Comparison of ENCODE assay signal across 17 cellular contexts in the genomic region with DNA sequence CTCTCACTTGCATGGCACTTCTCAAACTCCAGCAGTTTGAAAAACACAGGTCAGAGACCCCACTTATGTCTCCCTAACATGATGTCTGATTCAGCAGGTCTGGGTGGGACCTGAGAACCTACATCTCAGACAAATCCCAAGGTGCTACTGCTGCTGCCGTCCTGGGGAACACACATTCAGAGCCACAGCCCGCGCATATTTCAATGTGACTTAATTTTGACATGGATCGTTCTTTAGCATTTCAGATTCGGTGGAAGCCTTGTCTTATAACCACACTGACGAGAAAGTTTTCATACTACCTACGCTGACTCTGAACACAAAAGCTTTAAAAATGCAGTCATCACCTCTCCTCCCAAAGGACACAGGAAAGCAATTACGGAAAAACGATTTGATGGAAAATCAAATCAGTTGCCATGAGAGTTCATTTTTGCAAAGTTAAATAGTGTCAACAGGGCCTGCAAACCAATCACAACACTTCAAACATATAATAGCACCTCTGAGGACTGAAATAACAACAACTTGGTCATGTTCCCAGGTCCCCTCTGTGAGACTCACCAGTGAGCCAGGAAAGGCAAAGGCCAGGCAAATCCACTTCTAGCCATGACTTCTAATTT.
A peak's percentile ranks its signal among the peaks of the same experiment; 100 is the strongest.
DNase-seq lines count a peak whose midpoint lies in the region; ATAC-seq and TF ChIP-seq lines count a peak whose summit lies in the region.
"Had no signal": no experiment of that assay in that cellular context is flagged by ENCODE, and none has a peak within 500 bp of the region (broad histone marks: within the 10 kb centered on the region; RNA-seq: fewer than 3 reads in every experiment).

No MANE protein-coding gene starts in this region.

- CTCF ChIA-PET in RWPE1 (lab: Yijun Ruan, JAX): interaction anchor here (0.5 to 0.6 kb wide), 3 partner anchors 36 to 183 kb away, joined by 3 to 5 read pairs (median 3); no protein-coding TSS in a partner anchor

- peaks cover 5% of the 10 kb centered on the region for H3K9me3 Mint-ChIP-seq in nephron progenitor cell
- H3K9me3 Mint-ChIP-seq in progenitor cell of endocrine pancreas (ENCODE audit: low read depth): peaks cover 5% of the 10 kb centered on the region

- peak overlapping the region in 3 of 4 donors; percentile 38 to 62 (median 47) for H3K27ac ChIP-seq in body of pancreas
- H3K27ac ChIP-seq in RWPE1: no peak overlapping the region
- no peak overlapping the region for H3K27ac ChIP-seq in WERI-Rb-1
- H3K27ac ChIP-seq: Peyer's patch had no signal

- H3K27me3 Mint-ChIP-seq in nephron progenitor cell (ENCODE audit: low read depth, poor library complexity) (peaks cover 33% of the 10 kb centered on the region), progenitor cell of endocrine pancreas (no peaks in the 10 kb centered on the region)

- H3K27me3 ChIP-seq in body of pancreas (no peaks in the 10 kb centered on the region), WERI-Rb-1 (ENCODE audit: insufficient read depth, low read depth, severe bottlenecking) (no peaks in the 10 kb centered on the region)
- H3K27me3 ChIP-seq: Peyer's patch had no signal

- H3K9me3 ChIP-seq in body of pancreas (no peaks in the 10 kb centered on the region), WERI-Rb-1 (ENCODE audit: severe bottlenecking) (no peaks in the 10 kb centered on the region)
- H3K9me3 ChIP-seq: Peyer's patch had no signal

- ATAC-seq in body of pancreas: no peak

- H3K36me3 ChIP-seq in body of pancreas (replicated peaks in 1 of 2; ENCODE audit: insufficient read depth in 1 of 2, low read depth in 2 of 2) (no peaks in the 10 kb centered on the region), WERI-Rb-1 (no peaks in the 10 kb centered on the region)
- H3K36me3 ChIP-seq: Peyer's patch had no signal

- DNase-seq in NCI-H1092 treated with DMSO at 0.1 percent for 48 hours (lab: John Stamatoyannopoulos, UW) (peak; percentile 66), body of pancreas (no peak), nephron progenitor cell (no peak), progenitor cell of endocrine pancreas (ENCODE audit: low spot score, unreplicated experiment) (no peak), GOT3 (lab: John Stamatoyannopoulos, UW) (no peak), NCI-H146 (lab: John Stamatoyannopoulos, UW) (no peak), RWPE1 (ENCODE audit: low spot score) (no peak), WERI-Rb-1 (no peak)
- DNase-seq: CD4-positive, CD25-positive, alpha-beta regulatory T cell; GF-D8; KBM-7; MM.1S; NCI-H1048; NCI-H1436 treated with DMSO at 0.1 percent for 48 hours; NCI-H2029; Peyer's patch had no signal

- peaks cover 9% of the 10 kb centered on the region for H3K4me1 ChIP-seq in body of pancreas
- H3K4me1 ChIP-seq: Peyer's patch had no signal

- H3K27ac Mint-ChIP-seq in nephron progenitor cell (peak overlapping the region; percentile 37), progenitor cell of endocrine pancreas (peak overlapping the region; percentile 43)
- H3K27ac Mint-ChIP-seq: CD4-positive, CD25-positive, alpha-beta regulatory T cell; HFFc6 had no signal

- intact Hi-C loops in body of pancreas (cut with DNase I): loop anchor here (10.0 kb wide), 1 partner anchor 225 kb away; no protein-coding TSS in a partner anchor

- WGBS in body of pancreas, 2 donors: 63 to 70% methylated on average over 9 of the region's 9 CpGs

- H3K36me3 Mint-ChIP-seq in nephron progenitor cell (ENCODE audit: low read depth) (no peaks in the 10 kb centered on the region), progenitor cell of endocrine pancreas (ENCODE audit: insufficient read depth) (peaks cover 20% of the 10 kb centered on the region)
- H3K36me3 Mint-ChIP-seq: CD4-positive, CD25-positive, alpha-beta regulatory T cell had no signal

- TF ChIP-seq CTCF in body of pancreas (IDR thresholded peaks at IDR 0.05): no peak
- TF ChIP-seq CTCF in nephron progenitor cell (IDR thresholded peaks at IDR 0.05): no peak
- no peak for TF ChIP-seq CTCF in progenitor cell of endocrine pancreas (IDR thresholded peaks at IDR 0.05; ENCODE audit: unreplicated experiment)
- no peak for TF ChIP-seq CTCF in RWPE1 (conservative IDR thresholded peaks at IDR 0.05; ENCODE audit: low read depth)
- no peak for TF ChIP-seq CTCF in WERI-Rb-1 (IDR thresholded peaks at IDR 0.05; ENCODE audit: low read depth, low read length)

- H3K4me3 Mint-ChIP-seq in nephron progenitor cell: no peak overlapping the region
- H3K4me3 Mint-ChIP-seq in progenitor cell of endocrine pancreas (ENCODE audit: low read depth): no peak overlapping the region
- H3K4me3 Mint-ChIP-seq: CD4-positive, CD25-positive, alpha-beta regulatory T cell; HFFc6 had no signal

- no peak overlapping the region for H3K4me3 ChIP-seq in body of pancreas
- H3K4me3 ChIP-seq in WERI-Rb-1 (ENCODE audit: low read depth, low read length): no peak overlapping the region
- H3K4me3 ChIP-seq: Peyer's patch had no signal

- H3K4me1 Mint-ChIP-seq in nephron progenitor cell (peaks cover 22% of the 10 kb centered on the region), progenitor cell of endocrine pancreas (ENCODE audit: low read depth) (peaks cover 6% of the 10 kb centered on the region)
- H3K4me1 Mint-ChIP-seq: CD4-positive, CD25-positive, alpha-beta regulatory T cell had no signal

- no peak for TF ChIP-seq POLR2A in body of pancreas (IDR thresholded peaks at IDR 0.05)

- POLR2A ChIA-PET in RWPE1 (lab: Yijun Ruan, JAX; ENCODE audit: low non-redundant PET): no interaction called here

Comparison
In these comparisons a context has a peak if more than half of its experiments do, and no peak if none do; other contexts are left out.
1. H3K27ac ChIP-seq: peak in body of pancreas (3 of 4); none in RWPE1 (single experiment) and WERI-Rb-1 (single experiment).